ENCODE assay signal across 34 cellular contexts in the genomic region with DNA sequence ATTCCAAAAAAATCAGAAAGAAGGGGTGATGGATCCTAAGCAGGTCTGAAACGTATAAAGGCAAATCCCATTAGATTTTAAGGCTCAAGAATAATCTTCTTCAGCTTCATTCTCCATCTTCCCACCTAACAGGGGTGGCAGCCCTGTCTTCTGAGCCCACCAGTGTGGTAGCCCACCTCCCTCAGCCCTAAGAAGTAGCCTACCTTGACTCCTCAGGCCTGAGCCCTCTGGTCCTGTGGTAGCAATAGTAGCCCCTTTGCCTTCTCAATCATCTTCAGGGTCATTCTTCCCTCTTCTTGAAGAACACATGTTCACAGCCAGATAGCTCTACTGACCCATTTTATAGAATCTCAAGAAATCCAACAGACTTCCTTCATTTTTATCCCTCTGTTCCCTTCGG.
"Had no signal": no experiment of that assay in that cellular context is flagged by ENCODE, and none has a peak within 500 bp of the region (broad histone marks: within the 10 kb centered on the region; RNA-seq: fewer than 3 reads in every experiment).

No MANE protein-coding gene starts in this region.

- H3K27ac Mint-ChIP-seq: activated B cell treated with CpG ODN at 0.5 μM for 24 hours; activated CD8-positive, alpha-beta T cell treated with anti-CD3 and anti-CD28 coated beads for 36 hours; activated naive CD4-positive, alpha-beta T cell treated with anti-CD3 and anti-CD28 coated beads for 36 hours; activated naive CD8-positive, alpha-beta T cell treated with anti-CD3 and anti-CD28 coated beads, Interleukin-2, amount 50 U/mL, for 24 hours; activated T-helper 17 cell treated with anti-CD3 and anti-CD28 coated beads, Interleukin-2, amount 50 U/mL, for 72 hours; T-helper 17 cell; T-helper 2 cell treated with Interferon-gamma antibody and Interleukin-4, amounts not matched to agents 5 μg/mL and 100 μg/mL, for 36 hours had no signal

- H3K36me3 ChIP-seq: adrenal gland, breast epithelium, colonic mucosa, WERI-Rb-1 had no signal

- FAIRE-seq: endometrium, endothelial cell of umbilical vein had no signal

- H3K4me3 Mint-ChIP-seq: activated B cell treated with CpG ODN at 0.5 μM for 24 hours; activated CD8-positive, alpha-beta T cell treated with anti-CD3 and anti-CD28 coated beads for 36 hours; activated naive CD4-positive, alpha-beta T cell treated with anti-CD3 and anti-CD28 coated beads for 36 hours; activated naive CD4-positive, alpha-beta T cell treated with anti-CD3 and anti-CD28 coated beads, Interleukin-2, amount 50 U/mL, for 24 hours; activated naive CD8-positive, alpha-beta T cell treated with anti-CD3 and anti-CD28 coated beads, Interleukin-2, amount 50 U/mL, for 24 hours; activated T-cell treated with anti-CD3 and anti-CD28 coated beads, Interleukin-2, amount 50 U/mL, for 4 hours; activated T-helper 17 cell treated with anti-CD3 and anti-CD28 coated beads, Interleukin-2, amount 50 U/mL, for 72 hours; brain; T-helper 17 cell; T-helper 2 cell treated with Interferon-gamma antibody and Interleukin-4, amounts not matched to agents 5 μg/mL and 100 μg/mL, for 36 hours had no signal

- H3K9me3 Mint-ChIP-seq: activated B cell treated with CpG ODN at 0.5 μM for 24 hours; activated CD8-positive, alpha-beta T cell treated with anti-CD3 and anti-CD28 coated beads for 36 hours; activated naive CD4-positive, alpha-beta T cell treated with anti-CD3 and anti-CD28 coated beads for 36 hours; activated naive CD4-positive, alpha-beta T cell treated with anti-CD3 and anti-CD28 coated beads, Interleukin-2, amount 50 U/mL, for 24 hours; activated naive CD8-positive, alpha-beta T cell treated with anti-CD3 and anti-CD28 coated beads, Interleukin-2, amount 50 U/mL, for 24 hours; activated T-cell treated with anti-CD3 and anti-CD28 coated beads, Interleukin-2, amount 50 U/mL, for 4 hours; activated T-helper 17 cell treated with anti-CD3 and anti-CD28 coated beads, Interleukin-2, amount 50 U/mL, for 72 hours; brain; T-helper 2 cell treated with Interferon-gamma antibody and Interleukin-4, amounts not matched to agents 5 μg/mL and 100 μg/mL, for 36 hours had no signal

- ATAC-seq: activated CD4-positive, CD25-positive, alpha-beta regulatory T cell treated with anti-CD3 and anti-CD28 coated beads, Interleukin-2, amount 50 U/mL, for 24 hours; activated CD8-positive, alpha-beta T cell treated with anti-CD3 and anti-CD28 coated beads for 36 hours; activated naive CD8-positive, alpha-beta T cell treated with anti-CD3 and anti-CD28 coated beads, Interleukin-2, amount 50 U/mL, for 24 hours; activated T-cell treated with anti-CD3 and anti-CD28 coated beads, Interleukin-2, amount 50 U/mL, for 4 hours; activated T-helper 17 cell treated with anti-CD3 and anti-CD28 coated beads, Interleukin-2, amount 50 U/mL, for 72 hours; gastroesophageal sphincter; T-helper 17 cell had no signal

- H3K27ac ChIP-seq: ascending aorta, colonic mucosa, epithelial cell of prostate, esophagus squamous epithelium, gastroesophageal sphincter, WERI-Rb-1 had no signal

- H3K4me1 ChIP-seq: ascending aorta, breast epithelium, colonic mucosa, esophagus squamous epithelium, gastroesophageal sphincter had no signal

- H3K27me3 Mint-ChIP-seq: activated B cell treated with CpG ODN at 0.5 μM for 24 hours; activated CD8-positive, alpha-beta T cell treated with anti-CD3 and anti-CD28 coated beads for 36 hours; activated naive CD4-positive, alpha-beta T cell treated with anti-CD3 and anti-CD28 coated beads, Interleukin-2, amount 50 U/mL, for 24 hours; activated naive CD8-positive, alpha-beta T cell treated with anti-CD3 and anti-CD28 coated beads, Interleukin-2, amount 50 U/mL, for 24 hours; activated T-helper 17 cell treated with anti-CD3 and anti-CD28 coated beads, Interleukin-2, amount 50 U/mL, for 72 hours; brain; T-helper 17 cell had no signal

- DNase-seq: activated B cell treated with CpG ODN at 0.5 μM for 24 hours; activated CD4-positive, alpha-beta T cell treated with anti-CD3 and anti-CD28 coated beads for 48 hours; activated CD4-positive, alpha-beta T cell treated with anti-CD3 and anti-CD28 coated beads, Interleukin-2, amount 50 U/mL, for 1 hour; activated CD4-positive, alpha-beta T cell treated with anti-CD3 and anti-CD28 coated beads, Interleukin-2, amount 50 U/mL, for 48 hours; activated CD8-positive, alpha-beta memory T cell treated with anti-CD3 and anti-CD28 coated beads for 24 hours; activated CD8-positive, alpha-beta T cell treated with anti-CD3 and anti-CD28 coated beads for 36 hours; activated effector memory CD4-positive, alpha-beta T cell treated with Interleukin-2 at 50 U/mL for 16 hours; activated gamma-delta T cell treated with Interleukin-2 at 50 U/mL for 16 hours; activated naive CD4-positive, alpha-beta T cell treated with anti-CD3 and anti-CD28 coated beads for 36 hours; activated naive CD8-positive, alpha-beta T cell treated with anti-CD3 and anti-CD28 coated beads, Interleukin-2, amount 50 U/mL, for 24 hours; activated T-cell treated with anti-CD3 and anti-CD28 coated beads, Interleukin-2, amount 50 U/mL, for 4 hours; adrenal gland; amygdala; central memory CD4-positive, alpha-beta T cell; cerebellar nuclear complex; colonic mucosa; effector CD8-positive, alpha-beta T cell; esophagus squamous epithelium; T-helper 1 cell; T-helper 17 cell; T1000; WERI-Rb-1 had no signal

- H3K4me3 ChIP-seq: adrenal gland, ascending aorta, breast epithelium, cardiac muscle cell, colonic mucosa, esophagus squamous epithelium, gastroesophageal sphincter had no signal

- H3K27me3 ChIP-seq: adrenal gland, ascending aorta, breast epithelium, cardiac muscle cell, colonic mucosa, esophagus squamous epithelium, gastroesophageal sphincter had no signal

- H3K9me3 ChIP-seq: adrenal gland, ascending aorta, breast epithelium, colonic mucosa, esophagus squamous epithelium, gastroesophageal sphincter had no signal

- H3K4me1 Mint-ChIP-seq: activated B cell treated with CpG ODN at 0.5 μM for 24 hours, brain had no signal
